ENCODE assay signal across 9 cellular contexts in genomic region chr14:24339284-24340151, GRCh38. TPM values are rescaled to one million over a fixed set of nuclear protein-coding genes. Genes with fewer than 3 reads are reported as not detected.
A peak's percentile ranks its signal among the peaks of the same experiment; 100 is the strongest.
DNase-seq lines count a peak whose midpoint lies in the region; ATAC-seq, FAIRE-seq and TF ChIP-seq lines count a peak whose summit lies in the region.
"Had no signal": no experiment of that assay in that cellular context is flagged by ENCODE, and none has a peak within 500 bp of the region (broad histone marks: within the 10 kb centered on the region; RNA-seq: fewer than 3 reads in every experiment).

Gene RIPK3, minus strand, starts transcription at chr14:24339991. Its CDS starts 165 bp downstream, at chr14:24339826.

- CTCF ChIA-PET in activated CD4-positive, alpha-beta memory T cell treated with anti-CD3 and anti-CD28 coated beads for 36 hours (lab: Charles Lee): interaction anchor here (0.6 to 25.4 kb wide), 12 partner anchors 12 to 179 kb away, joined by 3 to 968 read pairs (median 4); partner anchors contain the start of genes CBLN3, IRF9, KHNYN and LTB4R2
- CTCF ChIA-PET in endothelial cell of umbilical vein (lab: Charles Lee): interaction anchor here (0.8 to 20.1 kb wide), 5 partner anchors 11 to 95 kb away, joined by 3 to 811 read pairs (median 4); partner anchors contain the start of genes CBLN3 and KHNYN

- TF ChIP-seq CTCF in endothelial cell of umbilical vein (IDR thresholded peaks at IDR 0.05; ENCODE audit: extremely low read depth in 1 of 2, insufficient read depth in 1 of 2, low read depth in 1 of 2, low read length in 2 of 2) (no peak), neural progenitor cell (IDR thresholded peaks at IDR 0.05) (peak; percentile 4), transverse colon (IDR thresholded peaks at IDR 0.05) (peak in 1 of 5 experiments; percentile 15)

- H3K27ac Mint-ChIP-seq in activated CD4-positive, alpha-beta memory T cell treated with anti-CD3 and anti-CD28 coated beads for 36 hours: peak within 1 kb of the TSS; percentile 75
- H3K27ac Mint-ChIP-seq in neural progenitor cell: no peak within 1 kb of the TSS

- H3K4me2 ChIP-seq in endothelial cell of umbilical vein (ENCODE audit: insufficient read depth, low read length) (peak within 1 kb of the TSS; percentile 40), neural progenitor cell (peak within 1 kb of the TSS; percentile 79)
- H3K4me2 ChIP-seq: A549 had no signal

- H3K4me1 ChIP-seq in endothelial cell of umbilical vein (ENCODE audit: control insufficient read depth, extremely low read depth, insufficient read depth, low read length) (peaks cover 24% of the 10 kb centered on the region), neural progenitor cell (peaks cover 8% of the 10 kb centered on the region), transverse colon (peaks cover 5 to 23% (median 10%) of the 10 kb centered on the region in 4 donors)
- H3K4me1 ChIP-seq: A549 had no signal

- no TSS peak for BruUV-seq in endothelial cell of umbilical vein (replicated peaks; lab: Mats Ljungman, UMichigan)

- no peaks in the 10 kb centered on the region for H3K79me2 ChIP-seq in endothelial cell of umbilical vein (ENCODE audit: control insufficient read depth, insufficient read depth, low read length)
- H3K79me2 ChIP-seq in neural progenitor cell (ENCODE audit: low read depth): no peaks in the 10 kb centered on the region

- H3K27ac ChIP-seq in endothelial cell of umbilical vein (ENCODE audit: insufficient read depth, low read depth, low read length) (no peak within 1 kb of the TSS), neural progenitor cell (no peak within 1 kb of the TSS), transverse colon (peak within 1 kb of the TSS; percentile 72 to 85 (median 78))
- H3K27ac ChIP-seq: A549 had no signal

- H3K9me1 ChIP-seq in endothelial cell of umbilical vein (replicated peaks; ENCODE audit: control insufficient read depth, extremely low read depth, insufficient read depth, low read length): no peaks in the 10 kb centered on the region

- H3K9ac ChIP-seq in endothelial cell of umbilical vein (replicated peaks; ENCODE audit: extremely low read depth, insufficient read depth, low read length) (no peak within 1 kb of the TSS), neural progenitor cell (no peak within 1 kb of the TSS)

- H2AFZ ChIP-seq in endothelial cell of umbilical vein (ENCODE audit: low read depth, low read length) (peak within 1 kb of the TSS; percentile 73), neural progenitor cell (replicated peaks) (peak within 1 kb of the TSS; percentile 73)

- H3K36me3 ChIP-seq in endothelial cell of umbilical vein (ENCODE audit: control insufficient read depth in 2 of 2, extremely low read depth in 1 of 2, insufficient read depth in 2 of 2, low read length in 2 of 2): no peaks in the 10 kb centered on the region
- no peaks in the 10 kb centered on the region for H3K36me3 ChIP-seq in neural progenitor cell
- peaks cover 0 to 4% (median 0%) of the 10 kb centered on the region in 4 donors for H3K36me3 ChIP-seq in transverse colon

- dilution Hi-C loops in endothelial cell of umbilical vein (cut with MboI; ENCODE audit: extremely low pct_ligation_motif_present, low sequenced_read_pairs): no loop called here

- peak; percentile 67 for FAIRE-seq in endothelial cell of umbilical vein (lab: Jason Lieb, UNC)
- FAIRE-seq: A549 had no signal

- no peaks in the 10 kb centered on the region for H3K9me3 ChIP-seq in endothelial cell of umbilical vein (replicated peaks; ENCODE audit: control insufficient read depth, insufficient read depth, low read length)
- H3K9me3 ChIP-seq in neural progenitor cell (ENCODE audit: low read depth): no peaks in the 10 kb centered on the region
- no peaks in the 10 kb centered on the region for H3K9me3 ChIP-seq in transverse colon
- H3K9me3 ChIP-seq: A549 had no signal

- no peaks in the 10 kb centered on the region for H3K9me3 Mint-ChIP-seq in activated CD4-positive, alpha-beta memory T cell treated with anti-CD3 and anti-CD28 coated beads for 36 hours
- peaks cover 10% of the 10 kb centered on the region for H3K9me3 Mint-ChIP-seq in neural progenitor cell

- peaks cover 19% of the 10 kb centered on the region for H3K4me1 Mint-ChIP-seq in activated CD4-positive, alpha-beta memory T cell treated with anti-CD3 and anti-CD28 coated beads for 36 hours (ENCODE audit: low read depth)
- peaks cover 5% of the 10 kb centered on the region for H3K4me1 Mint-ChIP-seq in neural progenitor cell

- peak within 1 kb of the TSS; percentile 91 for H3K4me3 Mint-ChIP-seq in activated CD4-positive, alpha-beta memory T cell treated with anti-CD3 and anti-CD28 coated beads for 36 hours
- peak within 1 kb of the TSS; percentile 63 for H3K4me3 Mint-ChIP-seq in neural progenitor cell

- peaks cover 13% of the 10 kb centered on the region for H3K36me3 Mint-ChIP-seq in activated CD4-positive, alpha-beta memory T cell treated with anti-CD3 and anti-CD28 coated beads for 36 hours
- H3K36me3 Mint-ChIP-seq in neural progenitor cell: no peaks in the 10 kb centered on the region

- TF ChIP-seq EP300 in transverse colon (IDR thresholded peaks at IDR 0.05; ENCODE audit: low read depth): no peak

- peak; percentile 25 for DNase-seq in SKM-1 (lab: John Stamatoyannopoulos, UW; ENCODE audit: unreplicated experiment)
- DNase-seq in SKM-1 treated with dmso at 0.1 percent for 144 hours (lab: John Stamatoyannopoulos, UW; ENCODE audit: unreplicated experiment): no peak
- DNase-seq in activated CD4-positive, alpha-beta memory T cell treated with anti-CD3 and anti-CD28 coated beads for 36 hours: peak; percentile 82
- peak; percentile 23 for DNase-seq in endothelial cell of umbilical vein (ENCODE audit: low read depth, low spot score)
- peak; percentile 60 for DNase-seq in neural progenitor cell (ENCODE audit: low spot score)
- DNase-seq in transverse colon: peak; percentile 87
- no peak for DNase-seq in cerebellar cortex (ENCODE audit: low spot score)

- TF ChIP-seq POLR2A in endothelial cell of umbilical vein (IDR thresholded peaks at IDR 0.05; ENCODE audit: low read depth, low read length) (no peak), transverse colon (IDR thresholded peaks at IDR 0.05) (peak; percentile 65)

- in situ Hi-C loops in transverse colon (cut with MboI; ENCODE audit: low pct_ligation_motif_present in 1 of 4, low pct_unique_long_range_greater_than_20kb in 1 of 4, low sequenced_read_pairs in 3 of 4): loop anchor here in 3 of 4 donors (5.0 to 25.0 kb wide), 3 partner anchors 93 to 98 kb away; partner anchors contain the start of genes CBLN3 (in 1 of the 3), KHNYN (in 1 of the 3) and SDR39U1 (in 1 of the 3)

- H3K4me3 ChIP-seq in endothelial cell of umbilical vein (replicated peaks in 1 of 3; ENCODE audit: insufficient read depth in 1 of 3, low read depth in 1 of 3, low read length in 3 of 3) (peak within 1 kb of the TSS in 2 of 3 experiments; percentile 5 to 24), neural progenitor cell (peak within 1 kb of the TSS; percentile 43), transverse colon (peak within 1 kb of the TSS; percentile 34 to 60 (median 52))
- H3K4me3 ChIP-seq: A549 had no signal

- H3F3A ChIP-seq in neural progenitor cell (ENCODE audit: low read depth): no peaks in the 10 kb centered on the region

- intact Hi-C loops in activated CD4-positive, alpha-beta memory T cell treated with anti-CD3 and anti-CD28 coated beads for 36 hours (cut with micrococcal nuclease): no loop called here
- intact Hi-C loops in endothelial cell of umbilical vein (cut with micrococcal nuclease): loop anchor here (1.0 kb wide), 1 partner anchor 73 kb away; no protein-coding TSS in a partner anchor
- intact Hi-C loops in transverse colon (cut with DNase I; ENCODE audit: low total_unique reads): no loop called here

- WGBS in transverse colon (ENCODE audit: low coverage in 1 of 2), 2 donors: 0 to 13% methylated on average over 3 to 44 of the region's 51 CpGs

- ATAC-seq in HG03520 (IDR thresholded peaks at IDR 0.05; ENCODE audit: unreplicated experiment): peak; percentile 75
- ATAC-seq: A549 had no signal

- H4K20me1 ChIP-seq in endothelial cell of umbilical vein (replicated peaks; ENCODE audit: control insufficient read depth, extremely low read depth, insufficient read depth, low read length) (no peaks in the 10 kb centered on the region), neural progenitor cell (ENCODE audit: low read depth) (peaks cover 5% of the 10 kb centered on the region)

- peaks cover 5 to 9% of the 10 kb centered on the region in 2 experiments for H3K27me3 ChIP-seq in endothelial cell of umbilical vein (ENCODE audit: control insufficient read depth in 2 of 2, insufficient read depth in 2 of 2, low read length in 2 of 2)
- peaks cover 100% of the 10 kb centered on the region for H3K27me3 ChIP-seq in neural progenitor cell
- peaks cover 10% of the 10 kb centered on the region for H3K27me3 ChIP-seq in transverse colon

- peaks cover 11% of the 10 kb centered on the region for H3K27me3 Mint-ChIP-seq in activated CD4-positive, alpha-beta memory T cell treated with anti-CD3 and anti-CD28 coated beads for 36 hours
- peaks cover 76% of the 10 kb centered on the region for H3K27me3 Mint-ChIP-seq in neural progenitor cell (ENCODE audit: insufficient read depth, low read depth)

- POLR2A ChIA-PET in activated CD4-positive, alpha-beta memory T cell treated with anti-CD3 and anti-CD28 coated beads for 36 hours (lab: Charles Lee): interaction anchor here (0.8 to 1.8 kb wide), 3 partner anchors 23 to 92 kb away, joined by 3 to 10 read pairs (median 7); partner anchors contain the start of genes CBLN3 and KHNYN
- POLR2A ChIA-PET in endothelial cell of umbilical vein (lab: Charles Lee): interaction anchor here (0.6 kb wide), 1 partner anchor 59 kb away, joined by 7 read pairs; the partner anchor contains the start of gene NYNRIN

TF ChIP-seq in endothelial cell of umbilical vein, 7 proteins besides CTCF, POLR2A, EP300 and RAD21 (continues in another document):
- TF ChIP-seq, protein P1, sequence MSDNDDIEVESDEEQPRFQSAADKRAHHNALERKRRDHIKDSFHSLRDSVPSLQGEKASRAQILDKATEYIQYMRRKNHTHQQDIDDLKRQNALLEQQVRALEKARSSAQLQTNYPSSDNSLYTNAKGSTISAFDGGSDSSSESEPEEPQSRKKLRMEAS (IDR thresholded peaks at IDR 0.05; ENCODE audit: insufficient read depth, insufficient read length): no peak
- TF ChIP-seq POLR2AphosphoS5 (IDR thresholded peaks at IDR 0.05; ENCODE audit: insufficient read depth, low read depth, low read length): no peak

RNA-seq across cellular contexts. Expression of gene RIPK3, which starts in this region (rescaled TPM):
- 10 to 100 TPM; 11.0 to 11.8 TPM for total RNA-seq in activated CD4-positive, alpha-beta memory T cell treated with anti-CD3 and anti-CD28 coated beads for 36 hours
- total RNA-seq in endothelial cell of umbilical vein: 5.1 and 9.0 TPM in 2 replicates
- polyA plus RNA-seq in endothelial cell of umbilical vein: 2.4 and 3.1 TPM in 2 replicates
- polyA plus RNA-seq in endothelial cell of umbilical vein (2011; cell fraction: cytosol; rRNA removed): 1.7 and 1.8 TPM in 2 replicates
- 14.7 and 15.4 TPM in 2 replicates for polyA plus RNA-seq in endothelial cell of umbilical vein (2011; cell fraction: nucleus; rRNA removed)
- polyA plus RNA-seq in endothelial cell of umbilical vein (2012): 1.4 and 2.6 TPM in 2 replicates
- 2.3 and 3.4 TPM in 2 replicates for polyA minus RNA-seq in endothelial cell of umbilical vein
- not detected for polyA minus RNA-seq in endothelial cell of umbilical vein (2011; cell fraction: cytosol; rRNA and poly(A)+ RNA removed)
- 4.3 and 7.8 TPM in 2 replicates for polyA minus RNA-seq in endothelial cell of umbilical vein (2011; cell fraction: nucleus; rRNA and poly(A)+ RNA removed)
- total RNA-seq in neural progenitor cell (ENCODE audit: low replicate concordance): not detected in 2 replicates
- 100 to 1,000 TPM in 1 of 4 donors, 10 to 100 TPM in 3; 19.3 to 156 (median 53.6) TPM for total RNA-seq in transverse colon
- polyA plus RNA-seq: A549 had no signal

Comparison
In these comparisons a context has a peak if more than half of its experiments do, and no peak if none do; other contexts are left out.
1. DNase-seq: peak in SKM-1 (single experiment), activated CD4-positive, alpha-beta memory T cell treated with anti-CD3 and anti-CD28 coated beads for 36 hours (single experiment), endothelial cell of umbilical vein (single experiment) and transverse colon (single experiment); none in SKM-1 treated with dmso at 0.1 percent for 144 hours (single experiment) and cerebellar cortex (single experiment).
2. Peak in DNase-seq, H3K4me3 ChIP-seq and H3K4me2 ChIP-seq in neural progenitor cell; RNA of the gene not detected or under 1 TPM.
3. H3K27ac ChIP-seq: peak in transverse colon (4 of 4); none in endothelial cell of umbilical vein (single experiment) and neural progenitor cell (single experiment).
4. Peak in every context shown above with its lines, with median percentiles within 50 percentile points of each other: H3K4me3 ChIP-seq.